ENCODE assay signal across 8 cellular contexts in genomic region chr11:95923441-95923729, GRCh38. TPM values are rescaled to one million over a fixed set of nuclear protein-coding genes. Genes with fewer than 3 reads are reported as not detected.
DNase-seq lines count a peak whose midpoint lies in the region; ATAC-seq lines count a peak whose summit lies in the region.

No MANE protein-coding gene starts in this region.

- H3K9ac ChIP-seq in BLaER1 treated with 17β-estradiol and CSF1 and Interleukin-3, amounts not matched to agents 10 nM and 100 nM = peak overlapping the region; percentile 79 to 92 (median 90)

- H3K27me3 ChIP-seq in BLaER1 treated with 17β-estradiol and CSF1 and Interleukin-3, amounts not matched to agents 10 nM and 100 nM = no peaks in the 10 kb centered on the region

- H3K9me3 ChIP-seq in BLaER1 treated with 17β-estradiol and CSF1 and Interleukin-3, amounts not matched to agents 10 nM and 100 nM (replicated peaks in 1 of 11) = no peaks in the 10 kb centered on the region

- H3K4me1 ChIP-seq in BLaER1 treated with 17β-estradiol and CSF1 and Interleukin-3, amounts not matched to agents 10 nM and 100 nM = peaks cover 15 to 33% (median 26%) of the 10 kb centered on the region in 10 experiments

- H3K36me3 Mint-ChIP-seq in central memory CD8-positive, alpha-beta T cell (ENCODE audit: insufficient read depth) = peaks cover 10% of the 10 kb centered on the region
- H3K36me3 Mint-ChIP-seq in naive B cell = peaks cover 0 to 11% of the 10 kb centered on the region in 2 donors

- H4K20me1 ChIP-seq in BLaER1 treated with 17β-estradiol and CSF1 and Interleukin-3, amounts not matched to agents 10 nM and 100 nM = peaks cover 0 to 5% (median 0%) of the 10 kb centered on the region in 11 experiments; a peak in 1 of 22 replicates

- peaks cover 17% of the 10 kb centered on the region for H3K27me3 Mint-ChIP-seq in central memory CD8-positive, alpha-beta T cell
- peaks cover 2 to 12% (median 3%) of the 10 kb centered on the region in 3 donors for H3K27me3 Mint-ChIP-seq in naive B cell

- peaks cover 24% of the 10 kb centered on the region for H3K4me1 Mint-ChIP-seq in central memory CD8-positive, alpha-beta T cell
- peaks cover 24 to 29% (median 24%) of the 10 kb centered on the region in 3 donors for H3K4me1 Mint-ChIP-seq in naive B cell

- no peak for ATAC-seq in central memory CD8-positive, alpha-beta T cell (replicated peaks; ENCODE audit: extremely low read depth, poor library complexity, severe bottlenecking)
- peak; percentile 9 to 11 for ATAC-seq in naive B cell (ENCODE audit: low read depth in 2 of 2)
- ATAC-seq in GM19324 (IDR thresholded peaks at IDR 0.05; ENCODE audit: low FRiP score, unreplicated experiment) = no peak
- ATAC-seq in HG03460 (IDR thresholded peaks at IDR 0.05; ENCODE audit: unreplicated experiment) = no peak

- peak overlapping the region; percentile 92 for H3K4me3 Mint-ChIP-seq in central memory CD8-positive, alpha-beta T cell
- peak overlapping the region; percentile 90 to 100 (median 98) for H3K4me3 Mint-ChIP-seq in naive B cell

- H3K27ac Mint-ChIP-seq in central memory CD8-positive, alpha-beta T cell (ENCODE audit: low read depth) = peak overlapping the region; percentile 95
- peak overlapping the region; percentile 93 to 99 (median 97) for H3K27ac Mint-ChIP-seq in naive B cell

- peak overlapping the region; percentile 80 to 92 (median 86) for H3K27ac ChIP-seq in BLaER1 treated with 17β-estradiol and CSF1 and Interleukin-3, amounts not matched to agents 10 nM and 100 nM

- no peaks in the 10 kb centered on the region for H3K36me3 ChIP-seq in BLaER1 treated with 17β-estradiol and CSF1 and Interleukin-3, amounts not matched to agents 10 nM and 100 nM

- H3K9me3 Mint-ChIP-seq in central memory CD8-positive, alpha-beta T cell = no peaks in the 10 kb centered on the region
- peaks cover 0 to 1% (median 0%) of the 10 kb centered on the region in 7 donors for H3K9me3 Mint-ChIP-seq in naive B cell

- DNase-seq in Jurkat, Clone E6-1 (ENCODE audit: low read depth, low spot score) = no peak
- DNase-seq in central memory CD8-positive, alpha-beta T cell (ENCODE audit: low spot score in 2 of 2) = no peak
- DNase-seq in naive B cell (no peak), putamen (ENCODE audit: low spot score) (no peak), AG08395 (ENCODE audit: low spot score) (no peak)

- H3K4me3 ChIP-seq in BLaER1 treated with 17β-estradiol and CSF1 and Interleukin-3, amounts not matched to agents 10 nM and 100 nM = peak overlapping the region; percentile 71 to 94 (median 83)
- H3K4me3 ChIP-seq in Jurkat, Clone E6-1 (ENCODE audit: low read length) = peak overlapping the region; percentile 88

- H3K4me2 ChIP-seq in BLaER1 treated with 17β-estradiol and CSF1 and Interleukin-3, amounts not matched to agents 10 nM and 100 nM = peak overlapping the region; percentile 79 to 96 (median 87)

RNA-seq across cellular contexts. Expression of gene MTMR2, which starts 0.5 kb away (rescaled TPM):
- polyA plus RNA-seq in Jurkat, Clone E6-1 (2012; ENCODE audit: insufficient read depth, insufficient read length) = 22.0 TPM
- polyA plus RNA-seq in naive B cell (ENCODE audit: low read depth in 6 of 6) = 10 to 100 TPM in 4 of 6 donors, 1 to 10 TPM in 2; 6.9 to 11.9 (median 10.6) TPM

Comparison
In these comparisons a context has a peak if more than half of its experiments do, and no peak if none do; other contexts are left out.
1. ATAC-seq: peak in naive B cell (2 of 2); none in central memory CD8-positive, alpha-beta T cell (single experiment), GM19324 (single experiment) and HG03460 (single experiment).